Comparison of ENCODE assay signal across 27 cellular contexts in genomic region chr3:172813462-172813861, GRCh38.
"Had no signal": no experiment of that assay in that cellular context is flagged by ENCODE, and none has a peak within 500 bp of the region (broad histone marks: within the 10 kb centered on the region; RNA-seq: fewer than 3 reads in every experiment).

No MANE protein-coding gene starts in this region.

- H3K36me3 ChIP-seq: suprapubic skin, thoracic aorta, thyroid gland, tibial artery, tibial nerve, transverse colon, upper lobe of right lung, uterus, vagina had no signal

- H3K4me3 ChIP-seq: stomach, suprapubic skin, testis, thoracic aorta, thyroid gland, tibial artery, tibial nerve, transverse colon, upper lobe of left lung, upper lobe of right lung, uterus, vagina had no signal

- H3K4me1 ChIP-seq: stomach, suprapubic skin, testis, thyroid gland, tibial artery, tibial nerve, transverse colon, upper lobe of left lung, upper lobe of right lung, uterus, vagina had no signal

- DNase-seq: stimulated activated CD4-positive, alpha-beta T cell treated with anti-CD3 and anti-CD28 coated beads, Interleukin-2, amount 100 ng/mL, for 48 hours; stimulated activated CD4-positive, alpha-beta T cell treated with anti-CD3 and anti-CD28 coated beads, Interleukin-4, amount 100 ng/mL, for 1 hour; stimulated activated CD4-positive, alpha-beta T cell treated with anti-CD3 and anti-CD28 coated beads, Interleukin-4, amount 100 ng/mL, for 24 hours; stimulated activated CD4-positive, alpha-beta T cell treated with anti-CD3 and anti-CD28 coated beads, Interleukin-4, amount 100 ng/mL, for 4 hours; stimulated activated CD8-positive, alpha-beta memory T cell treated with anti-CD3 and anti-CD28 coated beads, Interleukin-4, amount 100 ng/mL, for 48 hours; stimulated activated naive B cell treated with anti-CD40 and anti-IgM and Interleukin-4, amounts not matched to agents 10 μg/mL and 1 μg/mL and 100 μg/mL, for 72 hours; stimulated activated naive CD4-positive, alpha-beta T cell; stimulated activated naive CD4-positive, alpha-beta T cell treated with Interleukin-2 at 50 U/mL for 16 hours; stimulated activated naive CD8-positive, alpha-beta T cell treated with anti-CD3 and anti-CD28 coated beads, Interleukin-15, amount 100 ng/mL, for 72 hours; stimulated activated naive CD8-positive, alpha-beta T cell treated with anti-CD3 and anti-CD28 coated beads, Interleukin-15, Interleukin-2, amounts not matched to agents 100 U/mL and 50 U/mL, for 24 hours; stomach; substantia nigra; testis; thyroid gland; tibial artery; transverse colon; trophoblast cell; upper lobe of left lung; upper lobe of right lung; uterus had no signal

- H3K27me3 ChIP-seq: stomach, suprapubic skin, testis, thyroid gland, tibial artery, tibial nerve, transverse colon, upper lobe of left lung, upper lobe of right lung, uterus, vagina had no signal

- FAIRE-seq: urothelium cell line had no signal

- H3K9me3 ChIP-seq: stomach, suprapubic skin, testis, thoracic aorta, thyroid gland, tibial artery, tibial nerve, transverse colon, upper lobe of left lung, upper lobe of right lung, uterus, vagina had no signal

- ATAC-seq: stimulated activated effector memory CD8-positive, alpha-beta T cell treated with anti-CD3 and anti-CD28 coated beads, Interleukin-12 subunit alpha, Interleukin-12 subunit beta, amount 100 ng/mL, for 72 hours; stimulated activated memory B cell treated with anti-CD40 and anti-IgM and Interleukin-4, amounts not matched to agents 10 μg/mL and 1 μg/mL and 100 μg/mL, for 72 hours; stimulated activated naive B cell treated with anti-CD40 and anti-IgM and Interleukin-4, amounts not matched to agents 10 μg/mL and 1 μg/mL and 100 μg/mL, for 72 hours; stimulated activated naive CD8-positive, alpha-beta T cell treated with anti-CD3 and anti-CD28 coated beads, Interleukin-15, amount 100 ng/mL, for 72 hours; stimulated activated naive CD8-positive, alpha-beta T cell treated with anti-CD3 and anti-CD28 coated beads, Interleukin-15, Interleukin-2, amounts not matched to agents 100 U/mL and 50 U/mL, for 24 hours; upper lobe of right lung had no signal

- H3K27ac ChIP-seq: stomach, suprapubic skin, testis, thoracic aorta, thyroid gland, tibial artery, tibial nerve, transverse colon, upper lobe of left lung, upper lobe of right lung, uterus, vagina had no signal
